ENCODE assay signal across 1 cellular context in the genomic region with DNA sequence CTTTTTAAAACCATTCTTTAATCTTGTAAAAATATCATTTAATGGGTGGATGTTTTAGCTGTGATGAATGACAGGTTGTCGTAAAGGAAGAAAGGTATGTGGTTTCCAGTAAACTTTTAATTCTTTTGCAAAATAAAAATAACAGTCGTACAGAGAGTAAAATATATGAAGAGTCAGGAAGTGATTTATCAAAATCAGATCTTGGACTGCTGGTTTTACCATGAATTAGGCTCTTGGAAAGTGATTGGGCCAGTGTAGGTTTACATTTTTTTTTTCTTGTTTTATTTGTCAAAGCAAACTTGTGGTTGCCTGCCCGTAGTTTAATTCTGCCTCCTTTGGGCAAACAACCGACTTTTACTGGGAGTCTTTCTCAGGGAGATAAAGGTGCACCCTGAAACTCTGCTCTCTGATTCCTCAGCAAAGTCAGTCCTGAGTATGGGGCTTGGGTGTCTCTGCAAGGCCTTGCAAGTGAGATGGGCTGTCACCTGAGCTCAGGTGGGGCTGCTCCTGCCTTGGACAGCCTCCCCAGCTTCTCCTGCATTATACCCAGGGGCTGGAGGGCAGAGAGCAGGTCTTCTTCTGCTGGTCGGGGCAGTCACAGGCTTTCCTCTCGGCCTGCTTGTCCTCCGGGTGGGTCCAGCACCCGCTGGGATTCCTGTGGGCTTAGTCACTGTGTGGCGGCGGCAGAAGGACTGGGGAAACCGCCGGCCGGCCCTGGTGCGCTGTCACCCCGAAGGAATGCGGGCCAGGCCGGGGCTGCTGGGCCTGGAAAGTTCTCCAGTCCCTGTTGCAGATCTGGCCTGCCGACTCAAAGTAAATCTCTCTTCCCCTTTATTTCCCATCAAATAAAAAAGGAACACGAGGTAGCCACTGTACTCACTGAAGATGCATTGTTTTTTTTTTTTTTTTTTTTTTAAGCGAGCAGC.
TF ChIP-seq lines count a peak whose summit lies in the region.

No MANE protein-coding gene starts in this region.

TF ChIP-seq in HepG2, 621 proteins besides CTCF, POLR2A, EP300 and RAD21 (continued from another document):
- TF ChIP-seq, protein P1, sequence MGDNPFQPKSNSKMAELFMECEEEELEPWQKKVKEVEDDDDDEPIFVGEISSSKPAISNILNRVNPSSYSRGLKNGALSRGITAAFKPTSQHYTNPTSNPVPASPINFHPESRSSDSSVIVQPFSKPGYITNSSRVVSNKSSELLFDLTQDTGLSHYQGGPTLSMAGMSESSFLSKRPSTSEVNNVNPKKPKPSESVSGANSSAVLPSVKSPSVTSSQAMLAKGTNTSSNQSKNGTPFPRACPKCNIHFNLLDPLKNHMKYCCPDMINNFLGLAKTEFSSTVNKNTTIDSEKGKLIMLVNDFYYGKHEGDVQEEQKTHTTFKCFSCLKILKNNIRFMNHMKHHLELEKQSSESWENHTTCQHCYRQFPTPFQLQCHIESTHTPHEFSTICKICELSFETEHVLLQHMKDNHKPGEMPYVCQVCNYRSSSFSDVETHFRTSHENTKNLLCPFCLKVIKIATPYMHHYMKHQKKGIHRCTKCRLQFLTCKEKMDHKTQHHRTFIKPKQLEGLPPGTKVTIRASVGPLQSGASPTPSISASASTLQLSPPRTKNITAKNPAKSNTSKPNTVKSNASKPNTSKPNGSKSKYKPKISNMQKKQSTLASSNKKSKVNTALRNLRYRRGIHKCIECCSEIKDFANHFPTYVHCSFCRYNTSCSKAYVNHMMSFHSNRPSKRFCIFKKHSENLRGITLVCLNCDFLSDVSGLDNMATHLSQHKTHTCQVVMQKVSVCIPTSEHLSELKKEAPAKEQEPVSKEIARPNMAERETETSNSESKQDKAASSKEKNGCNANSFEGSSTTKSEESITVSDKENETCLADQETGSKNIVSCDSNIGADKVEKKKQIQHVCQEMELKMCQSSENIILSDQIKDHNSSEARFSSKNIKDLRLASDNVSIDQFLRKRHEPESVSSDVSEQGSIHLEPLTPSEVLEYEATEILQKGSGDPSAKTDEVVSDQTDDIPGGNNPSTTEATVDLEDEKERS (CRISPR knock-in tag; IDR thresholded peaks at IDR 0.05) = no peak
- TF ChIP-seq ZBTB46 (CRISPR knock-in tag; IDR thresholded peaks at IDR 0.05; ENCODE audit: borderline replicate concordance) = no peak
- TF ChIP-seq NFYB (CRISPR knock-in tag; IDR thresholded peaks at IDR 0.05) = no peak
- no peak for TF ChIP-seq ZBTB10 (CRISPR knock-in tag; IDR thresholded peaks at IDR 0.05; ENCODE audit: borderline replicate concordance)
- TF ChIP-seq ETV6 (CRISPR knock-in tag; conservative IDR thresholded peaks at IDR 0.05) = no peak
- peak; percentile 86; the same call in 1 of the 2 replicates for TF ChIP-seq JUNB (CRISPR knock-in tag; IDR thresholded peaks at IDR 0.05; ENCODE audit: borderline replicate concordance)
- peak; percentile 23; the same call in 1 of the 2 replicates for TF ChIP-seq TFE3 (CRISPR knock-in tag; IDR thresholded peaks at IDR 0.05)
- TF ChIP-seq, protein P2, sequence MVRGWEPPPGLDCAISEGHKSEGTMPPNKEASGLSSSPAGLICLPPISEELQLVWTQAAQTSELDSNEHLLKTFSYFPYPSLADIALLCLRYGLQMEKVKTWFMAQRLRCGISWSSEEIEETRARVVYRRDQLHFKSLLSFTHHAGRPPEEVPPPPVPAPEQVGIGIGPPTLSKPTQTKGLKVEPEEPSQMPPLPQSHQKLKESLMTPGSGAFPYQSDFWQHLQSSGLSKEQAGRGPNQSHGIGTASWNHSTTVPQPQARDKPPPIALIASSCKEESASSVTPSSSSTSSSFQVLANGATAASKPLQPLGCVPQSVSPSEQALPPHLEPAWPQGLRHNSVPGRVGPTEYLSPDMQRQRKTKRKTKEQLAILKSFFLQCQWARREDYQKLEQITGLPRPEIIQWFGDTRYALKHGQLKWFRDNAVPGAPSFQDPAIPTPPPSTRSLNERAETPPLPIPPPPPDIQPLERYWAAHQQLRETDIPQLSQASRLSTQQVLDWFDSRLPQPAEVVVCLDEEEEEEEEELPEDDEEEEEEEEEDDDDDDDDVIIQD (CRISPR knock-in tag; IDR thresholded peaks at IDR 0.05; ENCODE audit: low read depth) = peak; percentile 68; the same call in 1 of the 2 replicates
- TF ChIP-seq XBP1 (CRISPR knock-in tag; IDR thresholded peaks at IDR 0.05) = no peak
- no peak for TF ChIP-seq KLF9 (CRISPR knock-in tag; IDR thresholded peaks at IDR 0.05; ENCODE audit: low read depth)
- peak; percentile 96 for TF ChIP-seq FOSL1 (CRISPR knock-in tag; IDR thresholded peaks at IDR 0.05; ENCODE audit: borderline replicate concordance)
- TF ChIP-seq, protein P3, sequence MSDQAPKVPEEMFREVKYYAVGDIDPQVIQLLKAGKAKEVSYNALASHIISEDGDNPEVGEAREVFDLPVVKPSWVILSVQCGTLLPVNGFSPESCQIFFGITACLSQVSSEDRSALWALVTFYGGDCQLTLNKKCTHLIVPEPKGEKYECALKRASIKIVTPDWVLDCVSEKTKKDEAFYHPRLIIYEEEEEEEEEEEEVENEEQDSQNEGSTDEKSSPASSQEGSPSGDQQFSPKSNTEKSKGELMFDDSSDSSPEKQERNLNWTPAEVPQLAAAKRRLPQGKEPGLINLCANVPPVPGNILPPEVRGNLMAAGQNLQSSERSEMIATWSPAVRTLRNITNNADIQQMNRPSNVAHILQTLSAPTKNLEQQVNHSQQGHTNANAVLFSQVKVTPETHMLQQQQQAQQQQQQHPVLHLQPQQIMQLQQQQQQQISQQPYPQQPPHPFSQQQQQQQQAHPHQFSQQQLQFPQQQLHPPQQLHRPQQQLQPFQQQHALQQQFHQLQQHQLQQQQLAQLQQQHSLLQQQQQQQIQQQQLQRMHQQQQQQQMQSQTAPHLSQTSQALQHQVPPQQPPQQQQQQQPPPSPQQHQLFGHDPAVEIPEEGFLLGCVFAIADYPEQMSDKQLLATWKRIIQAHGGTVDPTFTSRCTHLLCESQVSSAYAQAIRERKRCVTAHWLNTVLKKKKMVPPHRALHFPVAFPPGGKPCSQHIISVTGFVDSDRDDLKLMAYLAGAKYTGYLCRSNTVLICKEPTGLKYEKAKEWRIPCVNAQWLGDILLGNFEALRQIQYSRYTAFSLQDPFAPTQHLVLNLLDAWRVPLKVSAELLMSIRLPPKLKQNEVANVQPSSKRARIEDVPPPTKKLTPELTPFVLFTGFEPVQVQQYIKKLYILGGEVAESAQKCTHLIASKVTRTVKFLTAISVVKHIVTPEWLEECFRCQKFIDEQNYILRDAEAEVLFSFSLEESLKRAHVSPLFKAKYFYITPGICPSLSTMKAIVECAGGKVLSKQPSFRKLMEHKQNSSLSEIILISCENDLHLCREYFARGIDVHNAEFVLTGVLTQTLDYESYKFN (CRISPR knock-in tag; conservative IDR thresholded peaks at IDR 0.05) = peak; percentile 54; the same call in 1 of the 2 replicates
- TF ChIP-seq, protein P4, sequence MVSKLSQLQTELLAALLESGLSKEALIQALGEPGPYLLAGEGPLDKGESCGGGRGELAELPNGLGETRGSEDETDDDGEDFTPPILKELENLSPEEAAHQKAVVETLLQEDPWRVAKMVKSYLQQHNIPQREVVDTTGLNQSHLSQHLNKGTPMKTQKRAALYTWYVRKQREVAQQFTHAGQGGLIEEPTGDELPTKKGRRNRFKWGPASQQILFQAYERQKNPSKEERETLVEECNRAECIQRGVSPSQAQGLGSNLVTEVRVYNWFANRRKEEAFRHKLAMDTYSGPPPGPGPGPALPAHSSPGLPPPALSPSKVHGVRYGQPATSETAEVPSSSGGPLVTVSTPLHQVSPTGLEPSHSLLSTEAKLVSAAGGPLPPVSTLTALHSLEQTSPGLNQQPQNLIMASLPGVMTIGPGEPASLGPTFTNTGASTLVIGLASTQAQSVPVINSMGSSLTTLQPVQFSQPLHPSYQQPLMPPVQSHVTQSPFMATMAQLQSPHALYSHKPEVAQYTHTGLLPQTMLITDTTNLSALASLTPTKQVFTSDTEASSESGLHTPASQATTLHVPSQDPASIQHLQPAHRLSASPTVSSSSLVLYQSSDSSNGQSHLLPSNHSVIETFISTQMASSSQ (IDR thresholded peaks at IDR 0.05; ENCODE audit: low read depth) = no peak
- TF ChIP-seq, protein P4 (CRISPR knock-in tag; IDR thresholded peaks at IDR 0.05; ENCODE audit: borderline replicate concordance) = peak; percentile 27; the same call in 1 of the 2 replicates
- peak; percentile 63 for TF ChIP-seq KMT2B (CRISPR knock-in tag; IDR thresholded peaks at IDR 0.05)
- TF ChIP-seq, protein P5, sequence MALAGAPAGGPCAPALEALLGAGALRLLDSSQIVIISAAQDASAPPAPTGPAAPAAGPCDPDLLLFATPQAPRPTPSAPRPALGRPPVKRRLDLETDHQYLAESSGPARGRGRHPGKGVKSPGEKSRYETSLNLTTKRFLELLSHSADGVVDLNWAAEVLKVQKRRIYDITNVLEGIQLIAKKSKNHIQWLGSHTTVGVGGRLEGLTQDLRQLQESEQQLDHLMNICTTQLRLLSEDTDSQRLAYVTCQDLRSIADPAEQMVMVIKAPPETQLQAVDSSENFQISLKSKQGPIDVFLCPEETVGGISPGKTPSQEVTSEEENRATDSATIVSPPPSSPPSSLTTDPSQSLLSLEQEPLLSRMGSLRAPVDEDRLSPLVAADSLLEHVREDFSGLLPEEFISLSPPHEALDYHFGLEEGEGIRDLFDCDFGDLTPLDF (CRISPR knock-in tag; IDR thresholded peaks at IDR 0.05) = no peak
